Comparison of ENCODE assay signal across 1 cellular context in genomic region chr19:14432817-14433453, GRCh38.
A peak's percentile ranks its signal among the peaks of the same experiment; 100 is the strongest.
TF ChIP-seq lines count a peak whose summit lies in the region.

Gene PKN1, plus strand, starts transcription at chr19:14433306. Its CDS starts 216 bp downstream, at chr19:14433522.

TF ChIP-seq in HepG2, 621 proteins besides CTCF, POLR2A, EP300 and RAD21 (continued from another document and continues in another):
- peak; percentile 33; the same call in 1 of the 2 replicates for TF ChIP-seq POLR2AphosphoS5 (IDR thresholded peaks at IDR 0.05; ENCODE audit: low read depth, low read length)
- TF ChIP-seq EEA1 (CRISPR knock-in tag; IDR thresholded peaks at IDR 0.05; ENCODE audit: borderline replicate concordance): no peak
- no peak for TF ChIP-seq ZNF780A (CRISPR knock-in tag; IDR thresholded peaks at IDR 0.05)
- TF ChIP-seq ZNF337 (CRISPR knock-in tag; IDR thresholded peaks at IDR 0.05; ENCODE audit: borderline replicate concordance, low read depth): no peak
- no peak for TF ChIP-seq PHF20 (CRISPR knock-in tag; IDR thresholded peaks at IDR 0.05)
- TF ChIP-seq ZBTB25 (CRISPR knock-in tag; IDR thresholded peaks at IDR 0.05): no peak
- no peak for TF ChIP-seq ZBTB40 (IDR thresholded peaks at IDR 0.05)
- TF ChIP-seq ZBTB40 (CRISPR knock-in tag; IDR thresholded peaks at IDR 0.05): no peak
- TF ChIP-seq ZNF773 (CRISPR knock-in tag; IDR thresholded peaks at IDR 0.05; ENCODE audit: borderline replicate concordance): no peak
- TF ChIP-seq ZNF616 (CRISPR knock-in tag; IDR thresholded peaks at IDR 0.05; ENCODE audit: low read depth): no peak
- TF ChIP-seq CSRNP2 (CRISPR knock-in tag; conservative IDR thresholded peaks at IDR 0.05; ENCODE audit: low read depth): no peak
- TF ChIP-seq ZNF274 (CRISPR knock-in tag; IDR thresholded peaks at IDR 0.05): no peak
- TF ChIP-seq YY1 (IDR thresholded peaks at IDR 0.05; ENCODE audit: insufficient read depth, insufficient replicate concordance, low read depth, low read length): no peak
- no peak for TF ChIP-seq BORCS8-MEF2B (CRISPR knock-in tag; IDR thresholded peaks at IDR 0.05)
- no peak for TF ChIP-seq ZNF207 (IDR thresholded peaks at IDR 0.05; ENCODE audit: borderline replicate concordance)
- no peak for TF ChIP-seq ATF6 (CRISPR knock-in tag; conservative IDR thresholded peaks at IDR 0.05)
- peak; percentile 72 for TF ChIP-seq PHF8 (CRISPR knock-in tag; IDR thresholded peaks at IDR 0.05)
- TF ChIP-seq ATF2 (CRISPR knock-in tag; IDR thresholded peaks at IDR 0.05): no peak
- no peak for TF ChIP-seq CREM (IDR thresholded peaks at IDR 0.05)
- no peak for TF ChIP-seq CREM (CRISPR knock-in tag; IDR thresholded peaks at IDR 0.05)
- TF ChIP-seq ZKSCAN8 (CRISPR knock-in tag; IDR thresholded peaks at IDR 0.05; ENCODE audit: borderline replicate concordance): no peak
- TF ChIP-seq RXRB (CRISPR knock-in tag; IDR thresholded peaks at IDR 0.05; ENCODE audit: borderline replicate concordance): 0 out of 2 replicates have a peak, but pooled peaks have one; percentile 12
- TF ChIP-seq ZNF407 (CRISPR knock-in tag; IDR thresholded peaks at IDR 0.05; ENCODE audit: not compliant biosample characterization): no peak
- no peak for TF ChIP-seq TARDBP (CRISPR knock-in tag; IDR thresholded peaks at IDR 0.05)
- no peak for TF ChIP-seq ZNF747 (CRISPR knock-in tag; IDR thresholded peaks at IDR 0.05; ENCODE audit: borderline replicate concordance)
- TF ChIP-seq STAT5B (CRISPR knock-in tag; IDR thresholded peaks at IDR 0.05): no peak
- TF ChIP-seq KDM2A (CRISPR knock-in tag; IDR thresholded peaks at IDR 0.05; ENCODE audit: borderline replicate concordance, low read depth): peak; percentile 52; the same call in 1 of the 2 replicates
- no peak for TF ChIP-seq KMT2A (CRISPR knock-in tag; IDR thresholded peaks at IDR 0.05)
- no peak for TF ChIP-seq POGZ (CRISPR knock-in tag; IDR thresholded peaks at IDR 0.05)
